Comparison of ENCODE assay signal across 7 cellular contexts in genomic region chr2:67331419-67332086, GRCh38.
DNase-seq lines count a peak whose midpoint lies in the region; FAIRE-seq and TF ChIP-seq lines count a peak whose summit lies in the region.
"Not testable (repeated sequence)": the region's sequence is repeated elsewhere in the genome, so short reads cannot be mapped to it uniquely, and the experiment has no call there.

No MANE protein-coding gene starts in this region.

- not testable (repeated sequence) for H3K4ac ChIP-seq in H9 (ENCODE audit: low read depth, low read length); H1 (replicated peaks; ENCODE audit: insufficient read length, low read depth, low read length)

- H3F3A ChIP-seq in neural progenitor cell (ENCODE audit: low read depth): not testable (repeated sequence)

- peak overlapping the region; percentile 68 for H3K4me3 ChIP-seq in HUES64 (ENCODE audit: low read length)
- peak overlapping the region; percentile 48 to 80 (median 70) for H3K4me3 ChIP-seq in H1 (ENCODE audit: extremely low read depth in 1 of 4, insufficient read depth in 2 of 4, low read depth in 3 of 4, low read length in 4 of 4)
- peak overlapping the region; percentile 84; the same call in 1 of the 2 replicates for H3K4me3 ChIP-seq in iPS DF 6.9 (ENCODE audit: low read length)
- H3K4me3 ChIP-seq in iPS-18a (ENCODE audit: low read length): peak overlapping the region; percentile 68
- H3K4me3 ChIP-seq in neural progenitor cell: not testable (repeated sequence)

- H3K79me1 ChIP-seq in H9 (ENCODE audit: insufficient read depth, low read depth, low read length, poor library complexity, severe bottlenecking); H1 (ENCODE audit: low read depth, low read length): not testable (repeated sequence)

- not testable (repeated sequence) for H4K91ac ChIP-seq in H9 (ENCODE audit: insufficient read length, low read depth, low read length); H1 (replicated peaks; ENCODE audit: insufficient read length, low read length)

- H3K27ac ChIP-seq in H9 (ENCODE audit: insufficient read length, low read depth, low read length) (peak overlapping the region; percentile 58), HUES64 (ENCODE audit: low read depth, low read length) (peak overlapping the region; percentile 46; the same call in 1 of the 2 replicates)
- not testable (repeated sequence) for H3K27ac ChIP-seq in H1 (ENCODE audit: low read depth, low read length); iPS DF 6.9 (ENCODE audit: low read length); iPS-18a (ENCODE audit: low read length); neural progenitor cell

- no CpG with 5 or more reads among the region's 9 CpGs for WGBS in H9 (ENCODE audit: extremely low coverage, insufficient read length, low lambda C conversion rate)
- WGBS in HUES64: 80% methylated on average over 9 of the region's 9 CpGs
- WGBS in H1 (ENCODE audit: extremely low coverage in 1 of 2, insufficient coverage in 1 of 2, insufficient read length in 1 of 2, insufficient replicate concordance in 2 of 2, low coverage in 1 of 2, low lambda C conversion rate in 2 of 2, missing lambda C conversion rate in 1 of 2), 2 experiments: 6% methylated on average over 9 of the region's 9 CpGs; no CpG with 5 or more reads in 1 of the 2 experiments
- no CpG with 5 or more reads among the region's 9 CpGs for WGBS in iPS DF 6.9 (ENCODE audit: insufficient coverage, insufficient read length)

- H4K8ac ChIP-seq in H9 (replicated peaks; ENCODE audit: insufficient read length, low read depth, low read length); H1 (ENCODE audit: extremely low read depth, insufficient read depth, low read length): not testable (repeated sequence)

- not testable (repeated sequence) for H3K4me3 Mint-ChIP-seq in H9, neural progenitor cell

- TF ChIP-seq POLR2A in H1 (IDR thresholded peaks at IDR 0.05; ENCODE audit: control extremely low read depth in 1 of 2, low read depth in 2 of 2, low read length in 2 of 2): peak; percentile 12 to 41; a peak in 2 of 3 replicates

- not testable (repeated sequence) for TF ChIP-seq EP300 in H1 (IDR thresholded peaks at IDR 0.05; ENCODE audit: borderline replicate concordance in 1 of 2, low read depth in 2 of 2, low read length in 2 of 2)

- POLR2A ChIA-PET in H1 (lab: Charles Lee; ENCODE audit: partially characterized antibody): interaction anchor here (0.7 to 3.4 kb wide), 10 partner anchors 8 to 77 kb away, joined by 3 to 17 read pairs (median 4); no protein-coding TSS in a partner anchor

- H4K20me1 ChIP-seq in H9 (ENCODE audit: control insufficient read depth, insufficient read depth, insufficient read length); H1 (replicated peaks in 1 of 2; ENCODE audit: control insufficient read depth in 1 of 2, insufficient read depth in 2 of 2, low read length in 2 of 2); neural progenitor cell (ENCODE audit: low read depth): not testable (repeated sequence)

- H3K4me2 ChIP-seq in H9 (ENCODE audit: insufficient read depth, insufficient read length, low read length) (peak overlapping the region; percentile 60), H1 (ENCODE audit: insufficient read depth in 1 of 2, low read depth in 2 of 2, low read length in 2 of 2) (peak overlapping the region; percentile 32 to 63), neural progenitor cell (peak overlapping the region; percentile 42)

- CTCF ChIA-PET in H1 (lab: Charles Lee; ENCODE audit: partially characterized antibody): interaction anchor here (1.4 kb wide), 1 partner anchor 144 kb away, joined by 4 read pairs; no protein-coding TSS in a partner anchor

- not testable (repeated sequence) for H2AK5ac ChIP-seq in H9 (ENCODE audit: insufficient read length, low read length); H1 (ENCODE audit: low read depth, low read length)

- not testable (repeated sequence) for H3K23me2 ChIP-seq in H9 (ENCODE audit: insufficient read length, low read depth, low read length, poor library complexity, severe bottlenecking); H1 (ENCODE audit: low read depth, low read length)

- H2BK15ac ChIP-seq in H9 (ENCODE audit: low read depth, low read length); H1 (ENCODE audit: low read length): not testable (repeated sequence)

- not testable (repeated sequence) for H3K23ac ChIP-seq in H9 (ENCODE audit: insufficient read length, low read depth, low read length); H1 (ENCODE audit: insufficient read length)

- H3K27ac Mint-ChIP-seq in H9: peak overlapping the region; percentile 94 to 98 (median 98); a peak in 6 of 7 replicates
- not testable (repeated sequence) for H3K27ac Mint-ChIP-seq in neural progenitor cell

- not testable (repeated sequence) for H3K9me3 Mint-ChIP-seq in H9, neural progenitor cell

- H2BK5ac ChIP-seq in H9 (ENCODE audit: insufficient read length, low read length): not testable (repeated sequence)
- H2BK5ac ChIP-seq in H1 (ENCODE audit: low read depth, low read length): peak overlapping the region; percentile 93; the same call in 1 of the 2 replicates

- H2BK20ac ChIP-seq in H9 (ENCODE audit: low read depth, low read length, poor library complexity, severe bottlenecking): not testable (repeated sequence)
- 0 out of 2 replicates have a peak overlapping the region, but pooled peaks have one; percentile 93 for H2BK20ac ChIP-seq in H1 (ENCODE audit: low read length)

- not testable (repeated sequence) for H3K18ac ChIP-seq in H9 (ENCODE audit: insufficient read length, low read depth, low read length)
- H3K18ac ChIP-seq in H1 (ENCODE audit: extremely low read depth, low read length): peak overlapping the region; percentile 87

- H2BK120ac ChIP-seq in H9 (ENCODE audit: low read depth, low read length, poor library complexity, severe bottlenecking): not testable (repeated sequence)
- peak overlapping the region; percentile 87 for H2BK120ac ChIP-seq in H1 (replicated peaks; ENCODE audit: low read depth, low read length)

- TF ChIP-seq CTCF in H9 (conservative IDR thresholded peaks at IDR 0.05); H1 (IDR thresholded peaks at IDR 0.05; ENCODE audit: control extremely low read depth in 1 of 3, insufficient read depth in 1 of 3, low read depth in 1 of 3, low read length in 3 of 3); neural progenitor cell (IDR thresholded peaks at IDR 0.05): not testable (repeated sequence)

- peaks cover 34% of the 10 kb centered on the region for H3K4me1 ChIP-seq in ES-I3 (ENCODE audit: insufficient read depth, low read length)
- H3K4me1 ChIP-seq in H9 (ENCODE audit: insufficient read depth, low read length); iPS DF 6.9 (ENCODE audit: control insufficient read depth, insufficient read depth, low read length): not testable (repeated sequence)
- peaks cover 51% of the 10 kb centered on the region for H3K4me1 ChIP-seq in HUES64 (ENCODE audit: insufficient read depth, low read length)
- peaks cover 0 to 27% (median 6%) of the 10 kb centered on the region in 4 experiments; a peak in 4 of 7 replicates for H3K4me1 ChIP-seq in H1 (replicated peaks in 1 of 4; ENCODE audit: control insufficient read depth in 3 of 4, insufficient read depth in 4 of 4, low read length in 3 of 4)
- peaks cover 42% of the 10 kb centered on the region for H3K4me1 ChIP-seq in iPS-18a (ENCODE audit: control insufficient read depth, low read depth, low read length)
- H3K4me1 ChIP-seq in neural progenitor cell: peaks cover 27% of the 10 kb centered on the region

- H4K5ac ChIP-seq in H9 (ENCODE audit: insufficient read length, low read depth, low read length): not testable (repeated sequence)
- peak overlapping the region; percentile 71 for H4K5ac ChIP-seq in H1 (ENCODE audit: insufficient read length, low read depth, low read length)

- H3K56ac ChIP-seq in H9 (ENCODE audit: insufficient read length, low read depth, low read length); H1 (replicated peaks; ENCODE audit: insufficient read length, low read depth, low read length): not testable (repeated sequence)

- H3K9ac ChIP-seq in ES-I3 (ENCODE audit: low read depth, low read length) (peak overlapping the region; percentile 59), H9 (ENCODE audit: extremely low read depth, insufficient read length, low read length) (peak overlapping the region; percentile 86), HUES64 (ENCODE audit: low read depth, low read length) (peak overlapping the region; percentile 81), H1 (replicated peaks in 1 of 4; ENCODE audit: extremely low read depth in 1 of 4, low read depth in 3 of 4, low read length in 3 of 4) (peak overlapping the region in 3 of 4 experiments; percentile 44 to 70 (median 69); a peak in 2 of 7 replicates), iPS-18a (ENCODE audit: low read length) (peak overlapping the region; percentile 57)
- not testable (repeated sequence) for H3K9ac ChIP-seq in neural progenitor cell

- H3T11ph ChIP-seq in H9 (ENCODE audit: low read length): not testable (repeated sequence)

- H3K36me3 Mint-ChIP-seq in H9 (ENCODE audit: insufficient read depth in 1 of 3, low read depth in 3 of 3); neural progenitor cell: not testable (repeated sequence)

- H3K36me3 ChIP-seq in ES-I3 (ENCODE audit: insufficient read depth, low read length); HUES64 (ENCODE audit: insufficient read depth, low read length); iPS DF 6.9 (ENCODE audit: control insufficient read depth, insufficient read depth, low read length); iPS-18a (ENCODE audit: control insufficient read depth, low read depth, low read length); neural progenitor cell: not testable (repeated sequence)
- H3K36me3 ChIP-seq in H1 (ENCODE audit: control insufficient read depth in 2 of 4, insufficient read depth in 4 of 4, low read length in 3 of 4): peaks cover 0 to 16% (median 8%) of the 10 kb centered on the region in 4 experiments; a peak in 5 of 8 replicates

- DNase-seq in H9 (peak; percentile 42), H1 (ENCODE audit: low read depth in 1 of 2, low spot score in 2 of 2) (peak in 1 of 2 experiments; percentile 65)
- DNase-seq in iPS DF 6.9 (ENCODE audit: low read depth, low spot score); neural progenitor cell (ENCODE audit: low spot score): not testable (repeated sequence)

- H3K27me3 Mint-ChIP-seq in H9 (ENCODE audit: low read depth); neural progenitor cell (ENCODE audit: insufficient read depth, low read depth): not testable (repeated sequence)

- H3K79me2 ChIP-seq in H9 (ENCODE audit: insufficient read depth, low read length): peaks cover 15% of the 10 kb centered on the region; the same call in 1 of the 2 replicates
- H3K79me2 ChIP-seq in H1 (ENCODE audit: control insufficient read depth in 1 of 2, insufficient read depth in 2 of 2, low read length in 2 of 2): peaks cover 0 to 37% of the 10 kb centered on the region in 2 experiments; a peak in 2 of 4 replicates
- not testable (repeated sequence) for H3K79me2 ChIP-seq in neural progenitor cell (ENCODE audit: low read depth)

- H3K4me1 Mint-ChIP-seq in H9: peaks cover 54 to 58% of the 10 kb centered on the region in 2 experiments
- not testable (repeated sequence) for H3K4me1 Mint-ChIP-seq in neural progenitor cell

- H3K14ac ChIP-seq in H9 (ENCODE audit: insufficient read depth, low read length); H1 (ENCODE audit: insufficient read length): not testable (repeated sequence)

- not testable (repeated sequence) for H2BK12ac ChIP-seq in H9 (ENCODE audit: insufficient read length, low read depth, low read length); H1 (ENCODE audit: low read depth, low read length)

- H2AFZ ChIP-seq in H9 (ENCODE audit: low read length); H1 (ENCODE audit: low read length); neural progenitor cell (replicated peaks): not testable (repeated sequence)

- not testable (repeated sequence) for TF ChIP-seq RAD21 in H1 (IDR thresholded peaks at IDR 0.05 in 1 of 2, conservative IDR thresholded peaks at IDR 0.05 in 1 of 2; ENCODE audit: low read depth in 2 of 2, low read length in 2 of 2)

- not testable (repeated sequence) for H3K9me3 ChIP-seq in ES-I3 (ENCODE audit: control insufficient read depth, insufficient read depth, low read length); H9 (ENCODE audit: control insufficient read depth, low read depth, low read length); HUES64 (ENCODE audit: insufficient read depth, low read depth, low read length); H1 (ENCODE audit: insufficient read depth in 2 of 2, low read depth in 1 of 2, low read length in 1 of 2); iPS DF 6.9 (ENCODE audit: control insufficient read depth, insufficient read depth, low read length); iPS-18a (ENCODE audit: control insufficient read depth, low read depth, low read length); neural progenitor cell (ENCODE audit: low read depth)

- H3K27me3 ChIP-seq in H9 (ENCODE audit: insufficient read depth, low read length); HUES64 (ENCODE audit: insufficient read depth, low read length); H1 (replicated peaks in 1 of 4; ENCODE audit: control insufficient read depth in 3 of 4, extremely low read depth in 1 of 4, insufficient read depth in 3 of 4, low read length in 3 of 4); iPS DF 6.9 (ENCODE audit: control insufficient read depth, insufficient read depth, low read length); iPS-18a (ENCODE audit: control insufficient read depth, insufficient read depth, low read length): not testable (repeated sequence)
- H3K27me3 ChIP-seq in neural progenitor cell: peaks cover 38% of the 10 kb centered on the region

- FAIRE-seq in H1 (lab: Jason Lieb, UNC): not testable (repeated sequence)
